ENCODE assay signal across 1 cellular context in the genomic region with DNA sequence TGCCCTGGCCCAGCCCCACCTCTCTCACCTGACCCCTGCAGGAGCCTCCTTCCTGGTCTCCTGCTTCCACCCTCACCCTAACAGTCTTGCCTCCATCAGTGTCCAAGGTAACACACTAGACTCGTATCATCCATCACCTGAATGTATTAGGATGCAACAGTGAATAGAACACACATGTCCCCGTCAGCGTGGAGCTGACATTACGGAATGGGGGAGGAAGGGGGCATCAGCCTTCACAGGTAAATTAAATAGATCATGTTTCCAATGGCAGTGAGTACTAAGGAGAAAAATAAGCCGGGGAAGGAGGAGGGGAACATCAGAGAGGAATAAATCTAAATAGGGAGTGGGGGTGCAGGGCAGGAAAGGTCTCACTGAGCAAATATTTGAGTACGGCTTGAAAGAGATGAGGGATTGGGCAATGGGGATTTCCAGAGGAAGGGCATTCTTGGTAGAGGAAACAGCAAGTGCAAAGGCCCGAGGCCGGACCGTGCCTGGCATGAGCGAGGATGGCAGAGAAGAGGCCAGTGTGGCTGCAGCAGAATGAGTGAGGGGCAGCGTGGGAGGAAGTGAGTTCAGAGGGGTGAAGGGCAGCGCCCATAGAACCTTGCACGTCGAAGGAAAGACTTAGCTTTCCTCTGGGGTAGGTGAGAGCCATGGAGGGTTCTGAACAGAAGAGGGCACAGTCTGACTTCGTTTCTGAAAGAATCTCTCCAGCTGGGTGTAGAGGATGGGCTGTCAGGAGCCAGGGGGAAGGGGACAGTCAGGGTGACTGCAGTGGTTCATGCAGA.
A peak's percentile ranks its signal among the peaks of the same experiment; 100 is the strongest.
TF ChIP-seq lines count a peak whose summit lies in the region.

No MANE protein-coding gene starts in this region.

TF ChIP-seq in HepG2, 621 proteins besides CTCF, POLR2A, EP300 and RAD21 (continued from another document and continues in another):
- TF ChIP-seq, protein P1, sequence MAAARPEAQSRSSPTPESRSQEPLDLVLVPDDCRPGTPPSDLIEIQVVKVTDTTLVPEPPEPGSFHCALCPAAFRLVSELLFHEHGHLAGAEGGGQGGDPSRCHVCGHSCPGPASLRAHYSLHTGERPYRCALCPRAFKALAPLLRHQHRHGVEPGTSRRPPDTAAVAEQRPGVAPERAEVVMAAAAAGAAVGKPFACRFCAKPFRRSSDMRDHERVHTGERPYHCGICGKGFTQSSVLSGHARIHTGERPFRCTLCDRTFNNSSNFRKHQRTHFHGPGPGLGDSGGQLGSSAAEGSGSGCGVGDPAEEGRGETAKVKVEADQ (CRISPR knock-in tag; IDR thresholded peaks at IDR 0.05; ENCODE audit: borderline replicate concordance) = peak; percentile 95
- TF ChIP-seq ZNF564 (CRISPR knock-in tag; IDR thresholded peaks at IDR 0.05) (0 out of 2 replicates have a peak, but pooled peaks have one; percentile 22), KAT7 (CRISPR knock-in tag; IDR thresholded peaks at IDR 0.05; ENCODE audit: borderline replicate concordance) (peak; percentile 83; the same call in 1 of the 2 replicates), TSC22D2 (CRISPR knock-in tag; IDR thresholded peaks at IDR 0.05; ENCODE audit: borderline replicate concordance) (no peak), SMARCC2 (IDR thresholded peaks at IDR 0.05) (no peak), ARNT2 (CRISPR knock-in tag; IDR thresholded peaks at IDR 0.05; ENCODE audit: low read depth) (peak; percentile 84), SOX13 (IDR thresholded peaks at IDR 0.05) (peak; percentile 95), SOX13 (CRISPR knock-in tag; conservative IDR thresholded peaks at IDR 0.05 in 1 of 2, IDR thresholded peaks at IDR 0.05 in 1 of 2) (peak in 1 of 2 experiments; percentile 96; a peak in 2 of 4 replicates), YEATS2 (CRISPR knock-in tag; IDR thresholded peaks at IDR 0.05; ENCODE audit: borderline replicate concordance) (peak; percentile 79; the same call in 1 of the 2 replicates), ZNF709 (CRISPR knock-in tag; IDR thresholded peaks at IDR 0.05) (peak; percentile 59; the same call in 1 of the 2 replicates), ETV6 (CRISPR knock-in tag; conservative IDR thresholded peaks at IDR 0.05) (peak; percentile 99), MIER2 (CRISPR knock-in tag; IDR thresholded peaks at IDR 0.05) (no peak; the same call in none of the 2 replicates), ATF7 (IDR thresholded peaks at IDR 0.05) (no peak; the same call in 1 of the 2 replicates), ATF7 (CRISPR knock-in tag; IDR thresholded peaks at IDR 0.05) (peak; percentile 98), ZFAT (CRISPR knock-in tag; conservative IDR thresholded peaks at IDR 0.05) (no peak), KLF12 (CRISPR knock-in tag; IDR thresholded peaks at IDR 0.05; ENCODE audit: borderline replicate concordance) (no peak), JUNB (CRISPR knock-in tag; IDR thresholded peaks at IDR 0.05; ENCODE audit: borderline replicate concordance) (peak; percentile 93; the same call in 1 of the 2 replicates), ZNF557 (CRISPR knock-in tag; IDR thresholded peaks at IDR 0.05) (no peak), MAF1 (CRISPR knock-in tag; IDR thresholded peaks at IDR 0.05; ENCODE audit: borderline replicate concordance) (0 out of 2 replicates have a peak, but pooled peaks have one; percentile 63), ATAD3A (CRISPR knock-in tag; IDR thresholded peaks at IDR 0.05) (no peak), BRD4 (CRISPR knock-in tag; IDR thresholded peaks at IDR 0.05) (peak; percentile 97), ZNF3 (CRISPR knock-in tag; IDR thresholded peaks at IDR 0.05) (peak; percentile 94), ZNF441 (CRISPR knock-in tag; IDR thresholded peaks at IDR 0.05; ENCODE audit: borderline replicate concordance) (no peak), NCOR1 (IDR thresholded peaks at IDR 0.05; ENCODE audit: borderline replicate concordance, low read length) (peak; percentile 97), ZNF563 (CRISPR knock-in tag; IDR thresholded peaks at IDR 0.05) (peak; percentile 77; the same call in 1 of the 2 replicates), KDM6A (CRISPR knock-in tag; IDR thresholded peaks at IDR 0.05; ENCODE audit: low read depth) (peak; percentile 97)
- TF ChIP-seq, protein P2, sequence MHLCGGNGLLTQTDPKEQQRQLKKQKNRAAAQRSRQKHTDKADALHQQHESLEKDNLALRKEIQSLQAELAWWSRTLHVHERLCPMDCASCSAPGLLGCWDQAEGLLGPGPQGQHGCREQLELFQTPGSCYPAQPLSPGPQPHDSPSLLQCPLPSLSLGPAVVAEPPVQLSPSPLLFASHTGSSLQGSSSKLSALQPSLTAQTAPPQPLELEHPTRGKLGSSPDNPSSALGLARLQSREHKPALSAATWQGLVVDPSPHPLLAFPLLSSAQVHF (CRISPR knock-in tag; IDR thresholded peaks at IDR 0.05) = no peak; the same call in 1 of the 2 replicates
- TF ChIP-seq, protein P3, sequence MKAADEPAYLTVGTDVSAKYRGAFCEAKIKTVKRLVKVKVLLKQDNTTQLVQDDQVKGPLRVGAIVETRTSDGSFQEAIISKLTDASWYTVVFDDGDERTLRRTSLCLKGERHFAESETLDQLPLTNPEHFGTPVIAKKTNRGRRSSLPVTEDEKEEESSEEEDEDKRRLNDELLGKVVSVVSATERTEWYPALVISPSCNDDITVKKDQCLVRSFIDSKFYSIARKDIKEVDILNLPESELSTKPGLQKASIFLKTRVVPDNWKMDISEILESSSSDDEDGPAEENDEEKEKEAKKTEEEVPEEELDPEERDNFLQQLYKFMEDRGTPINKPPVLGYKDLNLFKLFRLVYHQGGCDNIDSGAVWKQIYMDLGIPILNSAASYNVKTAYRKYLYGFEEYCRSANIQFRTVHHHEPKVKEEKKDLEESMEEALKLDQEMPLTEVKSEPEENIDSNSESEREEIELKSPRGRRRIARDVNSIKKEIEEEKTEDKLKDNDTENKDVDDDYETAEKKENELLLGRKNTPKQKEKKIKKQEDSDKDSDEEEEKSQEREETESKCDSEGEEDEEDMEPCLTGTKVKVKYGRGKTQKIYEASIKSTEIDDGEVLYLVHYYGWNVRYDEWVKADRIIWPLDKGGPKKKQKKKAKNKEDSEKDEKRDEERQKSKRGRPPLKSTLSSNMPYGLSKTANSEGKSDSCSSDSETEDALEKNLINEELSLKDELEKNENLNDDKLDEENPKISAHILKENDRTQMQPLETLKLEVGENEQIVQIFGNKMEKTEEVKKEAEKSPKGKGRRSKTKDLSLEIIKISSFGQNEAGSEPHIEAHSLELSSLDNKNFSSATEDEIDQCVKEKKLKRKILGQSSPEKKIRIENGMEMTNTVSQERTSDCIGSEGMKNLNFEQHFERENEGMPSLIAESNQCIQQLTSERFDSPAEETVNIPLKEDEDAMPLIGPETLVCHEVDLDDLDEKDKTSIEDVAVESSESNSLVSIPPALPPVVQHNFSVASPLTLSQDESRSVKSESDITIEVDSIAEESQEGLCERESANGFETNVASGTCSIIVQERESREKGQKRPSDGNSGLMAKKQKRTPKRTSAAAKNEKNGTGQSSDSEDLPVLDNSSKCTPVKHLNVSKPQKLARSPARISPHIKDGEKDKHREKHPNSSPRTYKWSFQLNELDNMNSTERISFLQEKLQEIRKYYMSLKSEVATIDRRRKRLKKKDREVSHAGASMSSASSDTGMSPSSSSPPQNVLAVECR (CRISPR knock-in tag; IDR thresholded peaks at IDR 0.05; ENCODE audit: borderline replicate concordance) = no peak; the same call in 1 of the 2 replicates
- TF ChIP-seq, protein P4, sequence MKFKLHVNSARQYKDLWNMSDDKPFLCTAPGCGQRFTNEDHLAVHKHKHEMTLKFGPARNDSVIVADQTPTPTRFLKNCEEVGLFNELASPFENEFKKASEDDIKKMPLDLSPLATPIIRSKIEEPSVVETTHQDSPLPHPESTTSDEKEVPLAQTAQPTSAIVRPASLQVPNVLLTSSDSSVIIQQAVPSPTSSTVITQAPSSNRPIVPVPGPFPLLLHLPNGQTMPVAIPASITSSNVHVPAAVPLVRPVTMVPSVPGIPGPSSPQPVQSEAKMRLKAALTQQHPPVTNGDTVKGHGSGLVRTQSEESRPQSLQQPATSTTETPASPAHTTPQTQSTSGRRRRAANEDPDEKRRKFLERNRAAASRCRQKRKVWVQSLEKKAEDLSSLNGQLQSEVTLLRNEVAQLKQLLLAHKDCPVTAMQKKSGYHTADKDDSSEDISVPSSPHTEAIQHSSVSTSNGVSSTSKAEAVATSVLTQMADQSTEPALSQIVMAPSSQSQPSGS (CRISPR knock-in tag; IDR thresholded peaks at IDR 0.05) = peak; percentile 82; the same call in 1 of the 2 replicates
- TF ChIP-seq, protein P5, sequence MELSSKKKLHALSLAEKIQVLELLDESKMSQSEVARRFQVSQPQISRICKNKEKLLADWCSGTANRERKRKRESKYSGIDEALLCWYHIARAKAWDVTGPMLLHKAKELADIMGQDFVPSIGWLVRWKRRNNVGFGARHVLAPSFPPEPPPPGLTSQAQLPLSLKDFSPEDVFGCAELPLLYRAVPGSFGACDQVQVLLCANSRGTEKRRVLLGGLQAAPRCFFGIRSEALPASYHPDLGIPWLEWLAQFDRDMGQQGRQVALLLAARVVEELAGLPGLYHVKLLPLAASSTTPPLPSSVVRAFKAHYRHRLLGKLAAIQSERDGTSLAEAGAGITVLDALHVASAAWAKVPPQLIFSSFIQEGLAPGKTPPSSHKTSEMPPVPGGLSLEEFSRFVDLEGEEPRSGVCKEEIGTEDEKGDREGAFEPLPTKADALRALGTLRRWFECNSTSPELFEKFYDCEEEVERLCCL (CRISPR knock-in tag; IDR thresholded peaks at IDR 0.05; ENCODE audit: borderline replicate concordance) = no peak; the same call in none of the 2 replicates
- TF ChIP-seq, protein P6, sequence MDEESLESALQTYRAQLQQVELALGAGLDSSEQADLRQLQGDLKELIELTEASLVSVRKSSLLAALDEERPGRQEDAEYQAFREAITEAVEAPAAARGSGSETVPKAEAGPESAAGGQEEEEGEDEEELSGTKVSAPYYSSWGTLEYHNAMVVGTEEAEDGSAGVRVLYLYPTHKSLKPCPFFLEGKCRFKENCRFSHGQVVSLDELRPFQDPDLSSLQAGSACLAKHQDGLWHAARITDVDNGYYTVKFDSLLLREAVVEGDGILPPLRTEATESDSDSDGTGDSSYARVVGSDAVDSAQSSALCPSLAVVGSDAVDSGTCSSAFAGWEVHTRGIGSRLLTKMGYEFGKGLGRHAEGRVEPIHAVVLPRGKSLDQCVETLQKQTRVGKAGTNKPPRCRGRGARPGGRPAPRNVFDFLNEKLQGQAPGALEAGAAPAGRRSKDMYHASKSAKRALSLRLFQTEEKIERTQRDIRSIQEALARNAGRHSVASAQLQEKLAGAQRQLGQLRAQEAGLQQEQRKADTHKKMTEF (CRISPR knock-in tag; IDR thresholded peaks at IDR 0.05) = peak; percentile 100
- TF ChIP-seq, protein P7, sequence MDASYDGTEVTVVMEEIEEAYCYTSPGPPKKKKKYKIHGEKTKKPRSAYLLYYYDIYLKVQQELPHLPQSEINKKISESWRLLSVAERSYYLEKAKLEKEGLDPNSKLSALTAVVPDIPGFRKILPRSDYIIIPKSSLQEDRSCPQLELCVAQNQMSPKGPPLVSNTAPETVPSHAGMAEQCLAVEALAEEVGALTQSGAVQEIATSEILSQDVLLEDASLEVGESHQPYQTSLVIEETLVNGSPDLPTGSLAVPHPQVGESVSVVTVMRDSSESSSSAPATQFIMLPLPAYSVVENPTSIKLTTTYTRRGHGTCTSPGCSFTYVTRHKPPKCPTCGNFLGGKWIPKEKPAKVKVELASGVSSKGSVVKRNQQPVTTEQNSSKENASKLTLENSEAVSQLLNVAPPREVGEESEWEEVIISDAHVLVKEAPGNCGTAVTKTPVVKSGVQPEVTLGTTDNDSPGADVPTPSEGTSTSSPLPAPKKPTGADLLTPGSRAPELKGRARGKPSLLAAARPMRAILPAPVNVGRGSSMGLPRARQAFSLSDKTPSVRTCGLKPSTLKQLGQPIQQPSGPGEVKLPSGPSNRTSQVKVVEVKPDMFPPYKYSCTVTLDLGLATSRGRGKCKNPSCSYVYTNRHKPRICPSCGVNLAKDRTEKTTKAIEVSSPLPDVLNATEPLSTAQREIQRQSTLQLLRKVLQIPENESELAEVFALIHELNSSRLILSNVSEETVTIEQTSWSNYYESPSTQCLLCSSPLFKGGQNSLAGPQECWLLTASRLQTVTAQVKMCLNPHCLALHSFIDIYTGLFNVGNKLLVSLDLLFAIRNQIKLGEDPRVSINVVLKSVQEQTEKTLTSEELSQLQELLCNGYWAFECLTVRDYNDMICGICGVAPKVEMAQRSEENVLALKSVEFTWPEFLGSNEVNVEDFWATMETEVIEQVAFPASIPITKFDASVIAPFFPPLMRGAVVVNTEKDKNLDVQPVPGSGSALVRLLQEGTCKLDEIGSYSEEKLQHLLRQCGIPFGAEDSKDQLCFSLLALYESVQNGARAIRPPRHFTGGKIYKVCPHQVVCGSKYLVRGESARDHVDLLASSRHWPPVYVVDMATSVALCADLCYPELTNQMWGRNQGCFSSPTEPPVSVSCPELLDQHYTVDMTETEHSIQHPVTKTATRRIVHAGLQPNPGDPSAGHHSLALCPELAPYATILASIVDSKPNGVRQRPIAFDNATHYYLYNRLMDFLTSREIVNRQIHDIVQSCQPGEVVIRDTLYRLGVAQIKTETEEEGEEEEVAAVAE (CRISPR knock-in tag; IDR thresholded peaks at IDR 0.05; ENCODE audit: borderline replicate concordance) = peak; percentile 81
- TF ChIP-seq, protein P8, sequence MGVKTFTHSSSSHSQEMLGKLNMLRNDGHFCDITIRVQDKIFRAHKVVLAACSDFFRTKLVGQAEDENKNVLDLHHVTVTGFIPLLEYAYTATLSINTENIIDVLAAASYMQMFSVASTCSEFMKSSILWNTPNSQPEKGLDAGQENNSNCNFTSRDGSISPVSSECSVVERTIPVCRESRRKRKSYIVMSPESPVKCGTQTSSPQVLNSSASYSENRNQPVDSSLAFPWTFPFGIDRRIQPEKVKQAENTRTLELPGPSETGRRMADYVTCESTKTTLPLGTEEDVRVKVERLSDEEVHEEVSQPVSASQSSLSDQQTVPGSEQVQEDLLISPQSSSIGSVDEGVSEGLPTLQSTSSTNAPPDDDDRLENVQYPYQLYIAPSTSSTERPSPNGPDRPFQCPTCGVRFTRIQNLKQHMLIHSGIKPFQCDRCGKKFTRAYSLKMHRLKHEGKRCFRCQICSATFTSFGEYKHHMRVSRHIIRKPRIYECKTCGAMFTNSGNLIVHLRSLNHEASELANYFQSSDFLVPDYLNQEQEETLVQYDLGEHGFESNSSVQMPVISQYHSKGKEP (CRISPR knock-in tag; IDR thresholded peaks at IDR 0.05) = no peak
- TF ChIP-seq, protein P9, sequence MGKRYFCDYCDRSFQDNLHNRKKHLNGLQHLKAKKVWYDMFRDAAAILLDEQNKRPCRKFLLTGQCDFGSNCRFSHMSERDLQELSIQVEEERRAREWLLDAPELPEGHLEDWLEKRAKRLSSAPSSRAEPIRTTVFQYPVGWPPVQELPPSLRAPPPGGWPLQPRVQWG (CRISPR knock-in tag; IDR thresholded peaks at IDR 0.05; ENCODE audit: borderline replicate concordance, low read depth) = no peak
- TF ChIP-seq, protein P10, sequence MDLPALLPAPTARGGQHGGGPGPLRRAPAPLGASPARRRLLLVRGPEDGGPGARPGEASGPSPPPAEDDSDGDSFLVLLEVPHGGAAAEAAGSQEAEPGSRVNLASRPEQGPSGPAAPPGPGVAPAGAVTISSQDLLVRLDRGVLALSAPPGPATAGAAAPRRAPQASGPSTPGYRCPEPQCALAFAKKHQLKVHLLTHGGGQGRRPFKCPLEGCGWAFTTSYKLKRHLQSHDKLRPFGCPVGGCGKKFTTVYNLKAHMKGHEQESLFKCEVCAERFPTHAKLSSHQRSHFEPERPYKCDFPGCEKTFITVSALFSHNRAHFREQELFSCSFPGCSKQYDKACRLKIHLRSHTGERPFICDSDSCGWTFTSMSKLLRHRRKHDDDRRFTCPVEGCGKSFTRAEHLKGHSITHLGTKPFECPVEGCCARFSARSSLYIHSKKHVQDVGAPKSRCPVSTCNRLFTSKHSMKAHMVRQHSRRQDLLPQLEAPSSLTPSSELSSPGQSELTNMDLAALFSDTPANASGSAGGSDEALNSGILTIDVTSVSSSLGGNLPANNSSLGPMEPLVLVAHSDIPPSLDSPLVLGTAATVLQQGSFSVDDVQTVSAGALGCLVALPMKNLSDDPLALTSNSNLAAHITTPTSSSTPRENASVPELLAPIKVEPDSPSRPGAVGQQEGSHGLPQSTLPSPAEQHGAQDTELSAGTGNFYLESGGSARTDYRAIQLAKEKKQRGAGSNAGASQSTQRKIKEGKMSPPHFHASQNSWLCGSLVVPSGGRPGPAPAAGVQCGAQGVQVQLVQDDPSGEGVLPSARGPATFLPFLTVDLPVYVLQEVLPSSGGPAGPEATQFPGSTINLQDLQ (CRISPR knock-in tag; IDR thresholded peaks at IDR 0.05) = peak; percentile 87
